In genomic region chr3:189260556-189261493, GRCh38 we compare ENCODE assay signal across 1 cellular context.
TF ChIP-seq lines count a peak whose summit lies in the region.

No MANE protein-coding gene starts in this region.

TF ChIP-seq in HepG2, 621 proteins besides CTCF, POLR2A, EP300 and RAD21 (continued from another document):
- TF ChIP-seq ZNF44 (CRISPR knock-in tag; IDR thresholded peaks at IDR 0.05) (no peak), DPF2 (CRISPR knock-in tag; IDR thresholded peaks at IDR 0.05; ENCODE audit: borderline replicate concordance, low read depth) (no peak), NCOA5 (CRISPR knock-in tag; IDR thresholded peaks at IDR 0.05) (no peak)
- TF ChIP-seq, protein P1, sequence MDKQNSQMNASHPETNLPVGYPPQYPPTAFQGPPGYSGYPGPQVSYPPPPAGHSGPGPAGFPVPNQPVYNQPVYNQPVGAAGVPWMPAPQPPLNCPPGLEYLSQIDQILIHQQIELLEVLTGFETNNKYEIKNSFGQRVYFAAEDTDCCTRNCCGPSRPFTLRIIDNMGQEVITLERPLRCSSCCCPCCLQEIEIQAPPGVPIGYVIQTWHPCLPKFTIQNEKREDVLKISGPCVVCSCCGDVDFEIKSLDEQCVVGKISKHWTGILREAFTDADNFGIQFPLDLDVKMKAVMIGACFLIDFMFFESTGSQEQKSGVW (CRISPR knock-in tag; IDR thresholded peaks at IDR 0.05; ENCODE audit: borderline replicate concordance), result no peak
